34 cellular contexts compared by ENCODE assay signal in genomic region chr10:5738427-5738826, GRCh38.
"Had no signal": no experiment of that assay in that cellular context is flagged by ENCODE, and none has a peak within 500 bp of the region (broad histone marks: within the 10 kb centered on the region; RNA-seq: fewer than 3 reads in every experiment).

No MANE protein-coding gene starts in this region.

- H3K27me3 ChIP-seq: ascending aorta, breast epithelium, dorsolateral prefrontal cortex, esophagus muscularis mucosa, foreskin keratinocyte, gastrocnemius medialis, heart right ventricle had no signal

- H3K9me3 Mint-ChIP-seq: activated B cell treated with CpG ODN at 0.5 μM for 24 hours; activated CD4-positive, alpha-beta memory T cell treated with anti-CD3 and anti-CD28 coated beads for 36 hours; activated naive CD4-positive, alpha-beta T cell treated with anti-CD3 and anti-CD28 coated beads, Interleukin-2, amount 10 ng/mL, durations not matched to agents 7 days and 5 days; activated naive CD4-positive, alpha-beta T cell treated with anti-CD3 and anti-CD28 coated beads, Interleukin-2, amount 50 U/mL, for 72 hours; activated naive CD8-positive, alpha-beta T cell treated with anti-CD3 and anti-CD28 coated beads, Interleukin-2, amount 10 ng/mL, durations not matched to agents 7 days and 5 days; activated T-helper 1 cell treated with anti-CD3 and anti-CD28 coated beads, Interleukin-12 subunit alpha, Interleukin-12 subunit beta, Interleukin-2, Interleukin-4 antibody, amounts not matched to agents 30 ng/mL and 10 ng/mL and 1 ng/mL, durations not matched to agents 14 hours and 24 hours and 36 hours; brain; central memory CD8-positive, alpha-beta T cell; dendritic cell treated with granulocyte-macrophage colony-stimulating factor and Interleukin-4, amounts not matched to agents 40 ng/mL and 50 ng/mL, for 4 days; endodermal cell; T-helper 2 cell treated with Interferon-gamma antibody and Interleukin-4, amounts not matched to agents 5 μg/mL and 100 μg/mL, for 36 hours had no signal

- H3K4me3 Mint-ChIP-seq: activated B cell treated with CpG ODN at 0.5 μM for 24 hours; activated CD4-positive, alpha-beta memory T cell treated with anti-CD3 and anti-CD28 coated beads for 36 hours; activated CD8-positive, alpha-beta memory T cell treated with anti-CD3 and anti-CD28 coated beads, Interleukin-2, amount 10 ng/mL, durations not matched to agents 7 days and 5 days; activated CD8-positive, alpha-beta T cell treated with anti-CD3 and anti-CD28 coated beads, Interleukin-2, amount 10 ng/mL, durations not matched to agents 7 days and 5 days; activated naive CD4-positive, alpha-beta T cell treated with anti-CD3 and anti-CD28 coated beads, Interleukin-2, amount 10 ng/mL, durations not matched to agents 7 days and 5 days; activated naive CD8-positive, alpha-beta T cell treated with anti-CD3 and anti-CD28 coated beads, Interleukin-2, amount 10 ng/mL, durations not matched to agents 7 days and 5 days; activated T-helper 1 cell treated with anti-CD3 and anti-CD28 coated beads, Interleukin-12 subunit alpha, Interleukin-12 subunit beta, Interleukin-2, Interleukin-4 antibody, amounts not matched to agents 30 ng/mL and 10 ng/mL and 1 ng/mL, durations not matched to agents 14 hours and 24 hours and 36 hours; brain; central memory CD8-positive, alpha-beta T cell; dendritic cell treated with granulocyte-macrophage colony-stimulating factor and Interleukin-4, amounts not matched to agents 40 ng/mL and 50 ng/mL, for 4 days; endodermal cell; T-helper 17 cell; T-helper 2 cell treated with Interferon-gamma antibody and Interleukin-4, amounts not matched to agents 5 μg/mL and 100 μg/mL, for 36 hours had no signal

- H3K4me1 Mint-ChIP-seq: activated naive CD4-positive, alpha-beta T cell treated with anti-CD3 and anti-CD28 coated beads, Interleukin-2, amount 10 ng/mL, durations not matched to agents 7 days and 5 days; endodermal cell had no signal

- H3K27me3 Mint-ChIP-seq: activated B cell treated with CpG ODN at 0.5 μM for 24 hours; activated CD4-positive, alpha-beta memory T cell treated with anti-CD3 and anti-CD28 coated beads for 36 hours; activated CD8-positive, alpha-beta memory T cell treated with anti-CD3 and anti-CD28 coated beads, Interleukin-2, amount 10 ng/mL, durations not matched to agents 7 days and 5 days; activated naive CD4-positive, alpha-beta T cell treated with anti-CD3 and anti-CD28 coated beads, Interleukin-2, amount 10 ng/mL, durations not matched to agents 7 days and 5 days; activated naive CD8-positive, alpha-beta T cell treated with anti-CD3 and anti-CD28 coated beads, Interleukin-2, amount 10 ng/mL, durations not matched to agents 7 days and 5 days; brain; central memory CD8-positive, alpha-beta T cell; dendritic cell treated with granulocyte-macrophage colony-stimulating factor and Interleukin-4, amounts not matched to agents 40 ng/mL and 50 ng/mL, for 4 days; T-helper 17 cell had no signal

- H3K27ac Mint-ChIP-seq: activated B cell treated with CpG ODN at 0.5 μM for 24 hours; activated CD4-positive, alpha-beta memory T cell treated with anti-CD3 and anti-CD28 coated beads for 36 hours; activated CD8-positive, alpha-beta memory T cell treated with anti-CD3 and anti-CD28 coated beads, Interleukin-2, amount 10 ng/mL, durations not matched to agents 7 days and 5 days; activated CD8-positive, alpha-beta T cell treated with anti-CD3 and anti-CD28 coated beads, Interleukin-2, amount 10 ng/mL, durations not matched to agents 7 days and 5 days; activated naive CD4-positive, alpha-beta T cell treated with anti-CD3 and anti-CD28 coated beads, Interleukin-2, amount 10 ng/mL, durations not matched to agents 7 days and 5 days; activated naive CD4-positive, alpha-beta T cell treated with anti-CD3 and anti-CD28 coated beads, Interleukin-2, amount 50 U/mL, for 72 hours; activated naive CD8-positive, alpha-beta T cell treated with anti-CD3 and anti-CD28 coated beads, Interleukin-2, amount 10 ng/mL, durations not matched to agents 7 days and 5 days; activated T-helper 1 cell treated with anti-CD3 and anti-CD28 coated beads, Interleukin-12 subunit alpha, Interleukin-12 subunit beta, Interleukin-2, Interleukin-4 antibody, amounts not matched to agents 30 ng/mL and 10 ng/mL and 1 ng/mL, durations not matched to agents 14 hours and 24 hours and 36 hours; brain; dendritic cell treated with granulocyte-macrophage colony-stimulating factor and Interleukin-4, amounts not matched to agents 40 ng/mL and 50 ng/mL, for 4 days; endodermal cell; T-helper 17 cell; T-helper 2 cell treated with Interferon-gamma antibody and Interleukin-4, amounts not matched to agents 5 μg/mL and 100 μg/mL, for 36 hours had no signal

- H3K4me3 ChIP-seq: ascending aorta, breast epithelium, coronary artery, dorsolateral prefrontal cortex, esophagus muscularis mucosa, gastrocnemius medialis, heart right ventricle had no signal

- ATAC-seq: activated CD4-positive, CD25-positive, alpha-beta regulatory T cell treated with anti-CD3 and anti-CD28 coated beads, Interleukin-2, amount 50 U/mL, for 24 hours; activated CD8-positive, alpha-beta memory T cell treated with anti-CD3 and anti-CD28 coated beads, Interleukin-2, amount 10 ng/mL, durations not matched to agents 7 days and 5 days; activated CD8-positive, alpha-beta T cell treated with anti-CD3 and anti-CD28 coated beads, Interleukin-2, amount 10 ng/mL, durations not matched to agents 7 days and 5 days; activated naive CD4-positive, alpha-beta T cell treated with anti-CD3 and anti-CD28 coated beads, Interleukin-2, amount 50 U/mL, for 72 hours; foreskin keratinocyte; gastrocnemius medialis; heart right ventricle; T-helper 17 cell had no signal

- H3K27ac ChIP-seq: ascending aorta, breast epithelium, coronary artery, dorsolateral prefrontal cortex, esophagus muscularis mucosa, foreskin keratinocyte, gastrocnemius medialis, heart right ventricle, WERI-Rb-1 had no signal

- DNase-seq: activated B cell treated with CpG ODN at 0.5 μM for 24 hours; activated CD4-positive, alpha-beta memory T cell treated with anti-CD3 and anti-CD28 coated beads for 36 hours; activated CD4-positive, alpha-beta T cell treated with anti-CD3 and anti-CD28 coated beads for 48 hours; activated CD8-positive, alpha-beta memory T cell treated with anti-CD3 and anti-CD28 coated beads, Interleukin-2, amount 10 ng/mL, durations not matched to agents 7 days and 5 days; activated CD8-positive, alpha-beta memory T cell treated with anti-CD3 and anti-CD28 coated beads, Interleukin-2, amount 50 U/mL, for 4 hours; activated CD8-positive, alpha-beta T cell treated with anti-CD3 and anti-CD28 coated beads, Interleukin-2, amount 10 ng/mL, durations not matched to agents 7 days and 5 days; activated gamma-delta T cell; activated naive CD4-positive, alpha-beta T cell; activated naive CD4-positive, alpha-beta T cell treated with anti-CD3 and anti-CD28 coated beads, Interleukin-2, amount 10 ng/mL, durations not matched to agents 7 days and 5 days; activated naive CD8-positive, alpha-beta T cell treated with anti-CD3 and anti-CD28 coated beads, Interleukin-2, amount 10 ng/mL, durations not matched to agents 7 days and 5 days; activated T-cell treated with anti-CD3 and anti-CD28 coated beads, Interleukin-2, amount 50 U/mL, for 1 hour; activated T-cell treated with anti-CD3 and anti-CD28 coated beads, Interleukin-2, amount 50 U/mL, for 48 hours; dorsolateral prefrontal cortex; effector memory CD4-positive, alpha-beta T cell; endodermal cell; erythroblast; foreskin keratinocyte; gastrocnemius medialis; heart right ventricle; T-helper 1 cell; T-helper 17 cell; T1000; WERI-Rb-1 had no signal

- H3K36me3 ChIP-seq: breast epithelium, WERI-Rb-1 had no signal

- H3K4me1 ChIP-seq: ascending aorta, breast epithelium, esophagus muscularis mucosa, foreskin keratinocyte, gastrocnemius medialis had no signal

- H3K9me3 ChIP-seq: ascending aorta, breast epithelium, esophagus muscularis mucosa, gastrocnemius medialis, heart right ventricle had no signal
